In the genomic region with DNA sequence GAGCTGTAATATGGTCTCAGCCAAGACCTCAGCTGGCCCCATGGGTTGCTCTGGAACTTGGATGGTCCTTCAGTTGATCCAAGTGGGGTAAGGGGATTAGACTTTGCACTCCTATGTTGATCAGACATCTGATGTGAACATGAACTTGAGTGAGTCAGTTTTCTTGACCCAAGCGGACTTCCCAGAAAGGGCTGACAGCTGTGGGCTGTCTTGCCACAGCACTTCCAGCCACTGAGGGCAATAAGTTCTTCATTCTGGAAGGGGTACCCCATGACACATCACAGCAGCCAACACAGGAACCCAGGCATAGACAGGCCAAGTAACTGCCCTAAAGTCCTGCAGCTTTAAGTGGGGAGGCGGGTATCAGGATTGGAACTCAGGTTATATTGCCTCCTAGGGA, we compare ENCODE assay signal across 27 cellular contexts.
DNase-seq lines count a peak whose midpoint lies in the region; ATAC-seq, FAIRE-seq and TF ChIP-seq lines count a peak whose summit lies in the region.
"Had no signal": no experiment of that assay in that cellular context is flagged by ENCODE, and none has a peak within 500 bp of the region (broad histone marks: within the 10 kb centered on the region; RNA-seq: fewer than 3 reads in every experiment).

No MANE protein-coding gene starts in this region.

- H2BK120ac ChIP-seq in mesendoderm (ENCODE audit: low read depth, low read length), result no peak overlapping the region

- peak; percentile 37 for ATAC-seq in upper lobe of right lung
- ATAC-seq: body of pancreas, esophagus mucosa, Right ventricle myocardium inferior had no signal

- TF ChIP-seq CTCF in astrocyte (IDR thresholded peaks at IDR 0.05; ENCODE audit: insufficient read depth, low read depth, low read length) (no peak), foreskin fibroblast (IDR thresholded peaks at IDR 0.05; ENCODE audit: low read depth, low read length) (no peak), upper lobe of right lung (IDR thresholded peaks at IDR 0.05) (no peak)

- H3K9me3 ChIP-seq in astrocyte (ENCODE audit: insufficient read depth, low read depth, low read length) (no peaks in the 10 kb centered on the region), upper lobe of right lung (no peaks in the 10 kb centered on the region)
- H3K9me3 ChIP-seq: body of pancreas, suprapubic skin, uterus had no signal

- H3K9me3 Mint-ChIP-seq in astrocyte (ENCODE audit: unreplicated experiment), result peaks cover 4% of the 10 kb centered on the region
- H3K9me3 Mint-ChIP-seq: activated B cell treated with CpG ODN at 0.5 μM for 24 hours; activated T-helper 1 cell treated with anti-CD3 and anti-CD28 coated beads, Interleukin-12 subunit alpha, Interleukin-12 subunit beta, Interleukin-2, Interleukin-4 antibody, amounts not matched to agents 30 ng/mL and 10 ng/mL and 1 ng/mL, durations not matched to agents 14 hours and 24 hours and 36 hours; CD4-positive, alpha-beta T cell; IgD-negative memory B cell had no signal

- H3K23ac ChIP-seq in mesendoderm (ENCODE audit: low read length), result no peak overlapping the region

- no peaks in the 10 kb centered on the region for H3K36me3 Mint-ChIP-seq in astrocyte (ENCODE audit: low read depth, unreplicated experiment)
- H3K36me3 Mint-ChIP-seq: activated naive CD8-positive, alpha-beta T cell had no signal

- H2AFZ ChIP-seq in astrocyte (ENCODE audit: low read depth, low read length), result no peak overlapping the region

- H3K36me3 ChIP-seq in astrocyte (ENCODE audit: insufficient read depth, low read length) (no peaks in the 10 kb centered on the region), upper lobe of right lung (no peaks in the 10 kb centered on the region), mesendoderm (ENCODE audit: control insufficient read depth, insufficient read depth, low read length) (no peaks in the 10 kb centered on the region)
- H3K36me3 ChIP-seq: suprapubic skin, uterus had no signal

- no peak overlapping the region for H3K27ac ChIP-seq in astrocyte (ENCODE audit: low read depth, low read length)
- H3K27ac ChIP-seq in upper lobe of right lung, result no peak overlapping the region
- H3K27ac ChIP-seq in mesendoderm (ENCODE audit: low read depth, low read length), result no peak overlapping the region
- H3K27ac ChIP-seq: body of pancreas, skin epidermis, suprapubic skin, uterus had no signal

- DNase-seq in ELR (ENCODE audit: low read depth), result peak; percentile 16
- peak; percentile 63 for DNase-seq in astrocyte (ENCODE audit: low read depth)
- peak; percentile 45 to 46 for DNase-seq in foreskin fibroblast
- no peak for DNase-seq in upper lobe of right lung
- no peak for DNase-seq in stimulated activated CD4-positive, alpha-beta T cell treated with anti-CD3 and anti-CD28 coated beads, Interleukin-12 subunit alpha, Interleukin-12 subunit beta, amount 100 ng/mL, for 4 hours
- DNase-seq in NCI-H1048 (lab: John Stamatoyannopoulos, UW), result no peak
- no peak for DNase-seq in mesendoderm
- DNase-seq: activated B cell treated with CpG ODN at 0.5 μM for 24 hours; body of pancreas; CD4-positive, alpha-beta T cell; effector CD8-positive, alpha-beta T cell; glutamatergic neuron; kidney glomerular epithelial cell; mammary epithelial cell; NCI-H1436; NCI-H2107; NCI-H446 treated with DMSO at 0.1 percent for 48 hours; stimulated activated CD4-positive, alpha-beta T cell treated with anti-CD3 and anti-CD28 coated beads, Interleukin-2, amount 100 ng/mL, for 24 hours; T-helper 9 cell; uterus had no signal

- no peaks in the 10 kb centered on the region for H3K27me3 ChIP-seq in astrocyte (ENCODE audit: insufficient read depth, low read length)
- no peaks in the 10 kb centered on the region for H3K27me3 ChIP-seq in upper lobe of right lung
- no peaks in the 10 kb centered on the region for H3K27me3 ChIP-seq in mesendoderm (ENCODE audit: insufficient read depth, low read length, poor library complexity)
- H3K27me3 ChIP-seq: body of pancreas, suprapubic skin, uterus had no signal

- H3K79me2 ChIP-seq in astrocyte (ENCODE audit: insufficient read depth, low read length) (no peaks in the 10 kb centered on the region), mesendoderm (ENCODE audit: control insufficient read depth, insufficient read depth, low read length) (no peaks in the 10 kb centered on the region)

- H2BK15ac ChIP-seq in mesendoderm (replicated peaks; ENCODE audit: low read depth), result no peak overlapping the region

- no peak overlapping the region for H3K4me3 ChIP-seq in astrocyte (ENCODE audit: insufficient read depth, low read depth, low read length)
- no peak overlapping the region for H3K4me3 ChIP-seq in foreskin fibroblast (ENCODE audit: low read depth in 1 of 2, low read length in 2 of 2)
- no peak overlapping the region for H3K4me3 ChIP-seq in upper lobe of right lung
- H3K4me3 ChIP-seq in mesendoderm (ENCODE audit: low read length), result no peak overlapping the region
- H3K4me3 ChIP-seq: body of pancreas, skin epidermis, suprapubic skin, uterus had no signal

- H3K4me2 ChIP-seq in astrocyte (ENCODE audit: low read length) (peak overlapping the region; percentile 12), mesendoderm (ENCODE audit: low read length) (no peak overlapping the region)

- no peaks in the 10 kb centered on the region for H4K20me1 ChIP-seq in astrocyte (ENCODE audit: insufficient read depth, low read length)

- H2AK5ac ChIP-seq in mesendoderm (ENCODE audit: low read length), result no peak overlapping the region

- no peak overlapping the region for H3K56ac ChIP-seq in mesendoderm (ENCODE audit: low read length)

- no peak overlapping the region for H3K18ac ChIP-seq in mesendoderm (ENCODE audit: low read length)

- no peaks in the 10 kb centered on the region for H3K79me1 ChIP-seq in mesendoderm (ENCODE audit: low read length)

- intact Hi-C loops in upper lobe of right lung (cut with DNase I), result no loop called here

- no peak overlapping the region for H3K4me3 Mint-ChIP-seq in astrocyte (ENCODE audit: unreplicated experiment)
- H3K4me3 Mint-ChIP-seq: activated B cell treated with CpG ODN at 0.5 μM for 24 hours; activated naive CD8-positive, alpha-beta T cell; activated T-helper 1 cell treated with anti-CD3 and anti-CD28 coated beads, Interleukin-12 subunit alpha, Interleukin-12 subunit beta, Interleukin-2, Interleukin-4 antibody, amounts not matched to agents 30 ng/mL and 10 ng/mL and 1 ng/mL, durations not matched to agents 14 hours and 24 hours and 36 hours; CD4-positive, alpha-beta T cell; IgD-negative memory B cell had no signal

- no peak for FAIRE-seq in astrocyte (lab: Jason Lieb, UNC)

- no CpG with 5 or more reads among the region's 2 CpGs for WGBS in mesendoderm (ENCODE audit: extremely low coverage, insufficient coverage, low lambda C conversion rate)

- H4K8ac ChIP-seq in mesendoderm (ENCODE audit: low read depth, low read length), result no peak overlapping the region

- no peak overlapping the region for H2BK5ac ChIP-seq in mesendoderm (ENCODE audit: low read length)

- no peak overlapping the region for H3K4ac ChIP-seq in mesendoderm (ENCODE audit: low read depth, low read length)

- no peak overlapping the region for H4K5ac ChIP-seq in mesendoderm (ENCODE audit: low read length)

- peaks cover 26% of the 10 kb centered on the region for H3K4me1 ChIP-seq in astrocyte (ENCODE audit: insufficient read depth, low read length)
- H3K4me1 ChIP-seq in upper lobe of right lung, result peaks cover 6% of the 10 kb centered on the region
- no peaks in the 10 kb centered on the region for H3K4me1 ChIP-seq in mesendoderm (ENCODE audit: control insufficient read depth, low read depth, low read length)
- H3K4me1 ChIP-seq: body of pancreas, uterus had no signal

- peaks cover 30% of the 10 kb centered on the region for H3K27me3 Mint-ChIP-seq in astrocyte (ENCODE audit: low read depth, unreplicated experiment)
- H3K27me3 Mint-ChIP-seq: CD4-positive, alpha-beta T cell; IgD-negative memory B cell had no signal

- H3K9ac ChIP-seq in astrocyte (ENCODE audit: low read length) (no peak overlapping the region), mesendoderm (ENCODE audit: low read length) (no peak overlapping the region)

- peaks cover 20% of the 10 kb centered on the region for H3K4me1 Mint-ChIP-seq in astrocyte (ENCODE audit: low read depth, unreplicated experiment)
- H3K4me1 Mint-ChIP-seq: activated B cell treated with CpG ODN at 0.5 μM for 24 hours, IgD-negative memory B cell had no signal

- no peak overlapping the region for H3K27ac Mint-ChIP-seq in astrocyte (ENCODE audit: unreplicated experiment)
- H3K27ac Mint-ChIP-seq: activated B cell treated with CpG ODN at 0.5 μM for 24 hours; activated naive CD8-positive, alpha-beta T cell; activated T-helper 1 cell treated with anti-CD3 and anti-CD28 coated beads, Interleukin-12 subunit alpha, Interleukin-12 subunit beta, Interleukin-2, Interleukin-4 antibody, amounts not matched to agents 30 ng/mL and 10 ng/mL and 1 ng/mL, durations not matched to agents 14 hours and 24 hours and 36 hours; CD4-positive, alpha-beta T cell; IgD-negative memory B cell had no signal

Comparison
In these comparisons a context has a peak if more than half of its experiments do, and no peak if none do; other contexts are left out.
1. DNase-seq: peak in ELR (single experiment), astrocyte (single experiment) and foreskin fibroblast (2 of 2); none in upper lobe of right lung (single experiment), stimulated activated CD4-positive, alpha-beta T cell treated with anti-CD3 and anti-CD28 coated beads, Interleukin-12 subunit alpha, Interleukin-12 subunit beta, amount 100 ng/mL, for 4 hours (single experiment), NCI-H1048 (single experiment) and mesendoderm (single experiment).